Comparison of ENCODE assay signal across 8 cellular contexts in the genomic region with DNA sequence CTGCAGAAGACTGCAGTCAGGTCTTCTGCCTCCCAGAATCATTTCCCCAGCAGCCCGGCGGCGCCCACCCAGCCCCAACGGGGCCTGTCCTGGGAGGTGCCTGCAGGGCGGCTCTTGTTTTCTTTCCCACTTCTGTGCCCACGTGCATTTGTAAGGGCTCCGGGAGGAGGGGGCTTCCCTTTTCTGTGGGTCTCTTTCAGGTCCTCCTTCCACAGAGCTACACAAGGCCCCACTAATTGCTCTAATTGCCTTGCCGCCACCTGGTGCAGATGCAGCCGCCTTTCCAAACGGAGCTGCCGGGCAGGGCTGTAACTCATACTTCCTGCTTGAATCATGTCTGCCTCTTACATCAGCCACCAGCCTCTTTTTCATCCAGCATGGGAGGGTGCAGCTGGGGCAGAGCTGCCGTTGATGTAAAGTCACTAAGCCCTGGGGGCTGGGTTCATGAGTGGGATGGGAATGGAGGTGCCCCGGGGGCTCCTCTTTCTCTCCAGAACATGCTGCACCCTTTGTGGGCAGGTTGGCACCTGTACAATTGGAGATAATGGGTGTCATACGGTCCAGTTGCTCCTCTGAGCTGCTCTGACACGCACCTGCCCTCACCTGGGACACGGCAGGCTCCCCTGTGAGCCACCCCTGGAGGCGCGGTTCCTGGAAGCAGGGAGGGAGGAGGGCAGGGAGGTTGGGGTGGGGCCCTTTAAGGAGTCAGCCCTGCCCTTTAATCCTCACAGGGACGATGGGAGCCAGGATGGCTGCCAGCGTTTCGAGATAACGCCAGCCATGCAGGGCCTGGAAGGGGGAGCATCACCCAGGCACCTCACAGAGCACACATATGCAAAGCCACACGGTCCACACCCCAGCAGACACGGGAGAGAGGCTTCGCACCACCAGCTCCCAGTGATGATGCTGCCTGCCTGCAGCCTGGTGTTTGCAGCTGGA. TPM values are rescaled to one million over a fixed set of nuclear protein-coding genes. Genes with fewer than 3 reads are reported as not detected.
DNase-seq lines count a peak whose midpoint lies in the region; ATAC-seq and TF ChIP-seq lines count a peak whose summit lies in the region.

No MANE protein-coding gene starts in this region.

- H3K4me3 ChIP-seq in left ventricle myocardium inferior: peak overlapping the region; percentile 66
- peak overlapping the region; percentile 41 for H3K4me3 ChIP-seq in skeletal muscle cell (ENCODE audit: low read depth, low read length)

- H3K36me3 ChIP-seq in left ventricle myocardium inferior: no peaks in the 10 kb centered on the region

- H3K27me3 ChIP-seq in left ventricle myocardium inferior (ENCODE audit: low read depth): peaks cover 28% of the 10 kb centered on the region

- no peak for TF ChIP-seq CTCF in left ventricle myocardium inferior (IDR thresholded peaks at IDR 0.05; ENCODE audit: borderline replicate concordance)

- peaks cover 3% of the 10 kb centered on the region for H3K9me3 ChIP-seq in left ventricle myocardium inferior (replicated peaks)

- ATAC-seq in HG02588 (IDR thresholded peaks at IDR 0.05; ENCODE audit: unreplicated experiment): no peak
- ATAC-seq in HG02798 (IDR thresholded peaks at IDR 0.05; ENCODE audit: poor library complexity, unreplicated experiment): no peak

- peak overlapping the region; percentile 51 for H3K27ac ChIP-seq in left ventricle myocardium inferior (replicated peaks)

- intact Hi-C loops in left ventricle myocardium inferior (cut with micrococcal nuclease): no loop called here

- H3K4me1 ChIP-seq in left ventricle myocardium inferior: peaks cover 17% of the 10 kb centered on the region

- peak; percentile 98 for DNase-seq in DMS153 treated with DMSO at 0.1 percent for 48 hours (lab: John Stamatoyannopoulos, UW; ENCODE audit: unreplicated experiment)
- DNase-seq in M059J (ENCODE audit: low read depth): peak; percentile 75
- DNase-seq in SHP77 (lab: John Stamatoyannopoulos, UW): peak; percentile 70 to 75
- DNase-seq in activated naive CD8-positive, alpha-beta T cell treated with anti-CD3 and anti-CD28 coated beads, Interleukin-2, amount 50 U/mL, for 16 hours (ENCODE audit: low read depth, low spot score): peak; percentile 20
- peak; percentile 58 for DNase-seq in left ventricle myocardium inferior
- peak; percentile 64 for DNase-seq in skeletal muscle cell (ENCODE audit: low read depth)

RNA-seq across cellular contexts. Expression of a gene that starts 41.1 kb away (rescaled TPM):
- 7.9 and 14.7 TPM in 2 replicates for total RNA-seq in M059J (2014; rRNA removed; shearing (Covaris generic))
- total RNA-seq in left ventricle myocardium inferior: 11.7 TPM

Comparison
In these comparisons a context has a peak if more than half of its experiments do, and no peak if none do; other contexts are left out.
1. DNase-seq: peak in every context shown above with its lines; median percentile 98 in DMS153 treated with DMSO at 0.1 percent for 48 hours; 75 in M059J; 72 in SHP77; 64 in skeletal muscle cell; 58 in left ventricle myocardium inferior; 20 in activated naive CD8-positive, alpha-beta T cell treated with anti-CD3 and anti-CD28 coated beads, Interleukin-2, amount 50 U/mL, for 16 hours.